In the genomic region with DNA sequence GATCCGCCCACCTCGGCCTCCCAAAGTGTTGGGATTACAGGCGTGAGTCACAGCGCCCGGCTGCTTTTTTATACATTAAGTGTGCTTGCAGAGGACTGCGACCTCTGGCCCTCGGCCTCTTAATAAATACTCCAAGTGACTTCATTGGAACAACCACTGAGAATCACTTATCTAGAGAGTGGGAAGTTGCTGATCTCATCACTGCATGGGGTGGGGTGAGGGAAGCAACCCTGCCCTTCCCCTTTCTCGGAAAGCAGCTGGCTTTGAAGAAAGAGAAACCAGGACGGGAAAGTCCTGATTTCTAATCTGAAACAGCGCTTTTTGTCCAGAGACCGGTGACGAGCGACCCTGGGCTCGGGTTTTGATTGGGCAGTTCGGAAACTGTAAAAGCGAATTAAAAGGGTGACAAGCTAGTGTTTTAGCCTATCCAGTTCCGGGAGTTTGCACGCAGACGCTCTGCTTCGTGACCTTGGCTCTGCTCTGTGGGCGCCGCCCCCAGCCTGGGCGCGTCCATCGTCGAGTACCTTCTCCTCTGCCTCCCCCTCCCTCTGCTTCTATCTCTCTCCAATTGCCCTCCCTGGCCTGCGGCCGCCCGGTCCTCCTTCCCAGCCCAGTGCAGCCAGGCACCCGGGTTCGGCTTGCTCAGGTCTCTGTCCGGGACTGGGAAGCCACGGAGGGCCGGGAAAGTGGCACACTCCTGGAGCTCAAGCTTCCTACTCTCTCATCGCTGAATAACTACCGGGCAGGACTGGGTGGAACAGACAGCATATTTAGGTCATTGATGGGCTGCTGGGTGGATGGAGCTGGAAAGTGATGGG, we compare ENCODE assay signal across 1 cellular context.
TF ChIP-seq lines count a peak whose summit lies in the region.

No MANE protein-coding gene starts in this region.

TF ChIP-seq in GM23338, 12 proteins besides CTCF, POLR2A, EP300 and RAD21:
- TF ChIP-seq, protein P1, sequence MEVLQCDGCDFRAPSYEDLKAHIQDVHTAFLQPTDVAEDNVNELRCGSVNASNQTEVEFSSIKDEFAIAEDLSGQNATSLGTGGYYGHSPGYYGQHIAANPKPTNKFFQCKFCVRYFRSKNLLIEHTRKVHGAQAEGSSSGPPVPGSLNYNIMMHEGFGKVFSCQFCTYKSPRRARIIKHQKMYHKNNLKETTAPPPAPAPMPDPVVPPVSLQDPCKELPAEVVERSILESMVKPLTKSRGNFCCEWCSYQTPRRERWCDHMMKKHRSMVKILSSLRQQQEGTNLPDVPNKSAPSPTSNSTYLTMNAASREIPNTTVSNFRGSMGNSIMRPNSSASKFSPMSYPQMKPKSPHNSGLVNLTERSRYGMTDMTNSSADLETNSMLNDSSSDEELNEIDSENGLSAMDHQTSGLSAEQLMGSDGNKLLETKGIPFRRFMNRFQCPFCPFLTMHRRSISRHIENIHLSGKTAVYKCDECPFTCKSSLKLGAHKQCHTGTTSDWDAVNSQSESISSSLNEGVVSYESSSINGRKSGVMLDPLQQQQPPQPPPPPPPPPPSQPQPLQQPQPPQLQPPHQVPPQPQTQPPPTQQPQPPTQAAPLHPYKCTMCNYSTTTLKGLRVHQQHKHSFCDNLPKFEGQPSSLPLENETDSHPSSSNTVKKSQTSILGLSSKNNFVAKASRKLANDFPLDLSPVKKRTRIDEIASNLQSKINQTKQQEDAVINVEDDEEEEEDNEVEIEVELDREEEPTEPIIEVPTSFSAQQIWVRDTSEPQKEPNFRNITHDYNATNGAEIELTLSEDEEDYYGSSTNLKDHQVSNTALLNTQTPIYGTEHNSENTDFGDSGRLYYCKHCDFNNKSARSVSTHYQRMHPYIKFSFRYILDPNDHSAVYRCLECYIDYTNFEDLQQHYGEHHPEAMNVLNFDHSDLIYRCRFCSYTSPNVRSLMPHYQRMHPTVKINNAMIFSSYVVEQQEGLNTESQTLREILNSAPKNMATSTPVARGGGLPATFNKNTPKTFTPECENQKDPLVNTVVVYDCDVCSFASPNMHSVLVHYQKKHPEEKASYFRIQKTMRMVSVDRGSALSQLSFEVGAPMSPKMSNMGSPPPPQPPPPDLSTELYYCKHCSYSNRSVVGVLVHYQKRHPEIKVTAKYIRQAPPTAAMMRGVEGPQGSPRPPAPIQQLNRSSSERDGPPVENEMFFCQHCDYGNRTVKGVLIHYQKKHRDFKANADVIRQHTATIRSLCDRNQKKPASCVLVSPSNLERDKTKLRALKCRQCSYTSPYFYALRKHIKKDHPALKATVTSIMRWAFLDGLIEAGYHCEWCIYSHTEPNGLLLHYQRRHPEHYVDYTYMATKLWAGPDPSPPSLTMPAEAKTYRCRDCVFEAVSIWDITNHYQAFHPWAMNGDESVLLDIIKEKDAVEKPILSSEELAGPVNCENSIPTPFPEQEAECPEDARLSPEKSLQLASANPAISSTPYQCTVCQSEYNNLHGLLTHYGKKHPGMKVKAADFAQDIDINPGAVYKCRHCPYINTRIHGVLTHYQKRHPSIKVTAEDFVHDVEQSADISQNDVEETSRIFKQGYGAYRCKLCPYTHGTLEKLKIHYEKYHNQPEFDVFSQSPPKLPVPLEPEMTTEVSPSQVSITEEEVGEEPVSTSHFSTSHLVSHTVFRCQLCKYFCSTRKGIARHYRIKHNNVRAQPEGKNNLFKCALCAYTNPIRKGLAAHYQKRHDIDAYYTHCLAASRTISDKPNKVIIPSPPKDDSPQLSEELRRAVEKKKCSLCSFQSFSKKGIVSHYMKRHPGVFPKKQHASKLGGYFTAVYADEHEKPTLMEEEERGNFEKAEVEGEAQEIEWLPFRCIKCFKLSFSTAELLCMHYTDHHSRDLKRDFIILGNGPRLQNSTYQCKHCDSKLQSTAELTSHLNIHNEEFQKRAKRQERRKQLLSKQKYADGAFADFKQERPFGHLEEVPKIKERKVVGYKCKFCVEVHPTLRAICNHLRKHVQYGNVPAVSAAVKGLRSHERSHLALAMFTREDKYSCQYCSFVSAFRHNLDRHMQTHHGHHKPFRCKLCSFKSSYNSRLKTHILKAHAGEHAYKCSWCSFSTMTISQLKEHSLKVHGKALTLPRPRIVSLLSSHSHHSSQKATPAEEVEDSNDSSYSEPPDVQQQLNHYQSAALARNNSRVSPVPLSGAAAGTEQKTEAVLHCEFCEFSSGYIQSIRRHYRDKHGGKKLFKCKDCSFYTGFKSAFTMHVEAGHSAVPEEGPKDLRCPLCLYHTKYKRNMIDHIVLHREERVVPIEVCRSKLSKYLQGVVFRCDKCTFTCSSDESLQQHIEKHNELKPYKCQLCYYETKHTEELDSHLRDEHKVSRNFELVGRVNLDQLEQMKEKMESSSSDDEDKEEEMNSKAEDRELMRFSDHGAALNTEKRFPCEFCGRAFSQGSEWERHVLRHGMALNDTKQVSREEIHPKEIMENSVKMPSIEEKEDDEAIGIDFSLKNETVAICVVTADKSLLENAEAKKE (CRISPR knock-in tag; IDR thresholded peaks at IDR 0.05), result no peak
- TF ChIP-seq CREB1 (CRISPR knock-in tag; IDR thresholded peaks at IDR 0.05; ENCODE audit: low read depth) (peak; percentile 87), POLR2AphosphoS5 (IDR thresholded peaks at IDR 0.05; ENCODE audit: low read depth) (peak; percentile 79), ZNF114 (CRISPR knock-in tag; IDR thresholded peaks at IDR 0.05) (no peak)
- TF ChIP-seq, protein P2, sequence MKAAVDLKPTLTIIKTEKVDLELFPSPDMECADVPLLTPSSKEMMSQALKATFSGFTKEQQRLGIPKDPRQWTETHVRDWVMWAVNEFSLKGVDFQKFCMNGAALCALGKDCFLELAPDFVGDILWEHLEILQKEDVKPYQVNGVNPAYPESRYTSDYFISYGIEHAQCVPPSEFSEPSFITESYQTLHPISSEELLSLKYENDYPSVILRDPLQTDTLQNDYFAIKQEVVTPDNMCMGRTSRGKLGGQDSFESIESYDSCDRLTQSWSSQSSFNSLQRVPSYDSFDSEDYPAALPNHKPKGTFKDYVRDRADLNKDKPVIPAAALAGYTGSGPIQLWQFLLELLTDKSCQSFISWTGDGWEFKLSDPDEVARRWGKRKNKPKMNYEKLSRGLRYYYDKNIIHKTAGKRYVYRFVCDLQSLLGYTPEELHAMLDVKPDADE (IDR thresholded peaks at IDR 0.05), result no peak
